Comparison of ENCODE assay signal across 1 cellular context in genomic region chr20:63702751-63703470, GRCh38.
TF ChIP-seq lines count a peak whose summit lies in the region.

No MANE protein-coding gene starts in this region.

TF ChIP-seq in IMR-90, 13 proteins besides CTCF, POLR2A, EP300 and RAD21 (continued from another document):
- TF ChIP-seq ELK1 (IDR thresholded peaks at IDR 0.05; ENCODE audit: borderline replicate concordance, low read depth, low read length): no peak
- TF ChIP-seq MAFK (IDR thresholded peaks at IDR 0.05; ENCODE audit: low read depth, low read length): no peak
- no peak for TF ChIP-seq SMC3 (IDR thresholded peaks at IDR 0.05; ENCODE audit: low read depth, low read length)
- no peak for TF ChIP-seq NFE2L2 (IDR thresholded peaks at IDR 0.05; ENCODE audit: low read depth, low read length)
- no peak for TF ChIP-seq FOS (IDR thresholded peaks at IDR 0.05; ENCODE audit: low read depth, low read length)
- no peak for TF ChIP-seq CEBPB (IDR thresholded peaks at IDR 0.05; ENCODE audit: low read depth, low read length)
- no peak for TF ChIP-seq BHLHE40 (IDR thresholded peaks at IDR 0.05; ENCODE audit: low read depth, low read length)
- TF ChIP-seq RFX5 (IDR thresholded peaks at IDR 0.05; ENCODE audit: low read depth, low read length): no peak
- no peak for TF ChIP-seq USF2 (IDR thresholded peaks at IDR 0.05; ENCODE audit: low read depth, low read length)
- no peak for TF ChIP-seq RCOR1 (IDR thresholded peaks at IDR 0.05; ENCODE audit: insufficient replicate concordance, low read length)
TF ChIP-seq in IMR-90: peak in this region for 0.
